ENCODE assay signal across 8 cellular contexts in genomic region chr4:26325191-26325590, GRCh38. TPM values are rescaled to one million over a fixed set of nuclear protein-coding genes. Genes with fewer than 3 reads are reported as not detected.
DNase-seq lines count a peak whose midpoint lies in the region; ATAC-seq lines count a peak whose summit lies in the region.

No MANE protein-coding gene starts in this region.

- WGBS in mesenchymal stem cell: 45% methylated on average over 3 of the region's 3 CpGs

- no peak overlapping the region for H3K27ac ChIP-seq in mesenchymal stem cell (ENCODE audit: low read length, poor library complexity, severe bottlenecking)

- H2AFZ ChIP-seq in mesenchymal stem cell (ENCODE audit: low read depth, low read length): no peak overlapping the region

- H3K36me3 Mint-ChIP-seq in activated T-cell treated with anti-CD3 and anti-CD28 coated beads, Interleukin-2, amount 50 U/mL, for 72 hours (ENCODE audit: insufficient read depth in 2 of 2): peaks cover 2 to 10% of the 10 kb centered on the region in 2 donors
- peaks cover 11% of the 10 kb centered on the region for H3K36me3 Mint-ChIP-seq in activated CD4-positive, alpha-beta memory T cell treated with anti-CD3 and anti-CD28 coated beads, Interleukin-2, amount 10 ng/mL, durations not matched to agents 7 days and 5 days (ENCODE audit: low read depth)

- H3K79me1 ChIP-seq in mesenchymal stem cell (replicated peaks; ENCODE audit: low read length, poor library complexity, severe bottlenecking): peaks cover 3% of the 10 kb centered on the region

- H3K14ac ChIP-seq in mesenchymal stem cell (ENCODE audit: low read length in 2 of 2): no peak overlapping the region

- no peaks in the 10 kb centered on the region for H3K9me3 ChIP-seq in mesenchymal stem cell (ENCODE audit: control insufficient read depth, low read length)

- no peak overlapping the region for H3K4me3 ChIP-seq in Jurkat, Clone E6-1 (ENCODE audit: low read length)
- H3K4me3 ChIP-seq in mesenchymal stem cell (ENCODE audit: insufficient read depth in 1 of 2, low read depth in 1 of 2, low read length in 2 of 2): peak overlapping the region in 1 of 2 experiments; percentile 96

- peak overlapping the region; percentile 29 for H3K27ac Mint-ChIP-seq in activated T-cell treated with anti-CD3 and anti-CD28 coated beads, Interleukin-2, amount 50 U/mL, for 72 hours
- peak overlapping the region; percentile 65 for H3K27ac Mint-ChIP-seq in activated CD4-positive, alpha-beta memory T cell treated with anti-CD3 and anti-CD28 coated beads, Interleukin-2, amount 10 ng/mL, durations not matched to agents 7 days and 5 days

- H3K4me1 ChIP-seq in mesenchymal stem cell (ENCODE audit: control insufficient read depth, insufficient read depth, low read depth, low read length): peaks cover 5% of the 10 kb centered on the region

- peak; percentile 16 to 28 for DNase-seq in activated T-cell treated with anti-CD3 and anti-CD28 coated beads, Interleukin-2, amount 50 U/mL, for 72 hours
- no peak for DNase-seq in activated T-cell treated with anti-CD3 and anti-CD28 coated beads, Interleukin-2, amount 50 U/mL, for 1 hour
- DNase-seq in Jurkat, Clone E6-1 (ENCODE audit: low read depth, low spot score): peak; percentile 49
- DNase-seq in activated CD4-positive, alpha-beta memory T cell treated with anti-CD3 and anti-CD28 coated beads, Interleukin-2, amount 10 ng/mL, durations not matched to agents 7 days and 5 days: peak; percentile 28
- peak; percentile 66 for DNase-seq in mesenchymal stem cell

- no peak overlapping the region for H4K91ac ChIP-seq in mesenchymal stem cell (ENCODE audit: low read length)

- H3K9me3 Mint-ChIP-seq in activated T-cell treated with anti-CD3 and anti-CD28 coated beads, Interleukin-2, amount 50 U/mL, for 72 hours: no peaks in the 10 kb centered on the region
- no peaks in the 10 kb centered on the region for H3K9me3 Mint-ChIP-seq in activated CD4-positive, alpha-beta memory T cell treated with anti-CD3 and anti-CD28 coated beads, Interleukin-2, amount 10 ng/mL, durations not matched to agents 7 days and 5 days

- POLR2A ChIA-PET in activated CD4-positive, alpha-beta memory T cell treated with anti-CD3 and anti-CD28 coated beads, Interleukin-2, amount 10 ng/mL, durations not matched to agents 7 days and 5 days (lab: Charles Lee): interaction anchor here (0.6 to 1.3 kb wide), 7 partner anchors 171 to 266 kb away, joined by 3 to 14 read pairs (median 4); no protein-coding TSS in a partner anchor

- no peaks in the 10 kb centered on the region for H3K27me3 ChIP-seq in mesenchymal stem cell (ENCODE audit: control insufficient read depth in 1 of 2, insufficient read depth in 1 of 2, low read length in 2 of 2)

- CTCF ChIA-PET in activated CD4-positive, alpha-beta memory T cell treated with anti-CD3 and anti-CD28 coated beads, Interleukin-2, amount 10 ng/mL, durations not matched to agents 7 days and 5 days (lab: Charles Lee): interaction anchor here (0.7 to 9.8 kb wide), 35 partner anchors 11 to 483 kb away, joined by 3 to 224 read pairs (median 4); partner anchors contain the start of gene SMIM20

- no peak overlapping the region for H2BK120ac ChIP-seq in mesenchymal stem cell (ENCODE audit: low read depth, low read length)

- H3K4me3 Mint-ChIP-seq in activated T-cell treated with anti-CD3 and anti-CD28 coated beads, Interleukin-2, amount 50 U/mL, for 72 hours: peak overlapping the region; percentile 40 to 75
- H3K4me3 Mint-ChIP-seq in activated CD4-positive, alpha-beta memory T cell treated with anti-CD3 and anti-CD28 coated beads, Interleukin-2, amount 10 ng/mL, durations not matched to agents 7 days and 5 days: peak overlapping the region; percentile 52

- H3K18ac ChIP-seq in mesenchymal stem cell (ENCODE audit: low read depth in 1 of 2, low read length in 2 of 2): no peak overlapping the region

- peaks cover 42% of the 10 kb centered on the region for H3K4me1 Mint-ChIP-seq in activated T-cell treated with anti-CD3 and anti-CD28 coated beads, Interleukin-2, amount 50 U/mL, for 72 hours (ENCODE audit: low read depth)
- peaks cover 51% of the 10 kb centered on the region for H3K4me1 Mint-ChIP-seq in activated CD4-positive, alpha-beta memory T cell treated with anti-CD3 and anti-CD28 coated beads, Interleukin-2, amount 10 ng/mL, durations not matched to agents 7 days and 5 days

- no peak overlapping the region for H2BK5ac ChIP-seq in mesenchymal stem cell (ENCODE audit: low read depth, low read length, poor library complexity, severe bottlenecking)

- H2BK12ac ChIP-seq in mesenchymal stem cell (ENCODE audit: low read length in 2 of 2): no peak overlapping the region

- ATAC-seq in activated T-cell treated with anti-CD3 and anti-CD28 coated beads, Interleukin-2, amount 50 U/mL, for 72 hours (replicated peaks in 1 of 2): peak; percentile 32 to 41
- ATAC-seq in GM18498 (IDR thresholded peaks at IDR 0.05; ENCODE audit: unreplicated experiment) (no peak), GM21360 (IDR thresholded peaks at IDR 0.05; ENCODE audit: unreplicated experiment) (no peak), HG03342 (IDR thresholded peaks at IDR 0.05; ENCODE audit: unreplicated experiment) (no peak)

- H3K4ac ChIP-seq in mesenchymal stem cell (ENCODE audit: low read depth in 1 of 2, low read length in 2 of 2): no peak overlapping the region

- H3K23ac ChIP-seq in mesenchymal stem cell (ENCODE audit: low read length in 2 of 2): no peak overlapping the region

- peak overlapping the region; percentile 100 for H3K9ac ChIP-seq in mesenchymal stem cell (ENCODE audit: low read length)

- H2BK15ac ChIP-seq in mesenchymal stem cell (ENCODE audit: low read depth, poor library complexity, severe bottlenecking): no peak overlapping the region

- no peak overlapping the region for H4K8ac ChIP-seq in mesenchymal stem cell (ENCODE audit: low read length)

- H3K27me3 Mint-ChIP-seq in activated T-cell treated with anti-CD3 and anti-CD28 coated beads, Interleukin-2, amount 50 U/mL, for 72 hours (ENCODE audit: low read depth): no peaks in the 10 kb centered on the region
- no peaks in the 10 kb centered on the region for H3K27me3 Mint-ChIP-seq in activated CD4-positive, alpha-beta memory T cell treated with anti-CD3 and anti-CD28 coated beads, Interleukin-2, amount 10 ng/mL, durations not matched to agents 7 days and 5 days

- H2AK5ac ChIP-seq in mesenchymal stem cell (ENCODE audit: low read length, severe bottlenecking): no peak overlapping the region

- peaks cover 0 to 11% of the 10 kb centered on the region in 2 experiments for H3K36me3 ChIP-seq in mesenchymal stem cell (ENCODE audit: control insufficient read depth in 1 of 2, insufficient read depth in 2 of 2, low read depth in 1 of 2, low read length in 2 of 2)

- no peak overlapping the region for H3K4me2 ChIP-seq in mesenchymal stem cell (ENCODE audit: low read length, poor library complexity, severe bottlenecking)

RNA-seq across cellular contexts. Expression of gene RBPJ, which starts 4.4 kb away (rescaled TPM):
- 100 to 1,000 TPM; 104 to 136 TPM for total RNA-seq in activated T-cell treated with anti-CD3 and anti-CD28 coated beads, Interleukin-2, amount 50 U/mL, for 72 hours
- 27.6 TPM for polyA plus RNA-seq in Jurkat, Clone E6-1 (2012; ENCODE audit: insufficient read depth, insufficient read length)
- 100 to 1,000 TPM; 137 to 144 TPM for total RNA-seq in activated CD4-positive, alpha-beta memory T cell treated with anti-CD3 and anti-CD28 coated beads, Interleukin-2, amount 10 ng/mL, durations not matched to agents 7 days and 5 days
- 55.7 TPM for polyA plus RNA-seq in mesenchymal stem cell (2013, experiment 1 of 2)
- polyA plus RNA-seq in mesenchymal stem cell (2013, experiment 2 of 2): 54.9 TPM

Comparison
In these comparisons a context has a peak if more than half of its experiments do, and no peak if none do; other contexts are left out.
1. ATAC-seq: peak in activated T-cell treated with anti-CD3 and anti-CD28 coated beads, Interleukin-2, amount 50 U/mL, for 72 hours (2 of 2); none in GM18498 (single experiment), GM21360 (single experiment) and HG03342 (single experiment).